ENCODE assay signal across 15 cellular contexts in genomic region chr10:83522456-83522855, GRCh38.
A peak's percentile ranks its signal among the peaks of the same experiment; 100 is the strongest.
DNase-seq lines count a peak whose midpoint lies in the region; ATAC-seq and TF ChIP-seq lines count a peak whose summit lies in the region.
"Had no signal": no experiment of that assay in that cellular context is flagged by ENCODE, and none has a peak within 500 bp of the region (broad histone marks: within the 10 kb centered on the region; RNA-seq: fewer than 3 reads in every experiment).

No MANE protein-coding gene starts in this region.

- H3K36me3 Mint-ChIP-seq in endodermal cell (ENCODE audit: low read depth) = no peaks in the 10 kb centered on the region
- H3K36me3 Mint-ChIP-seq in nephron (ENCODE audit: low read depth) = no peaks in the 10 kb centered on the region
- H3K36me3 Mint-ChIP-seq in type B pancreatic cell = no peaks in the 10 kb centered on the region

- H3K9me3 Mint-ChIP-seq in endodermal cell (peaks cover 11% of the 10 kb centered on the region), nephron (peaks cover 7% of the 10 kb centered on the region), type B pancreatic cell (no peaks in the 10 kb centered on the region)

- H3K27me3 Mint-ChIP-seq in endodermal cell (ENCODE audit: insufficient read depth) = no peaks in the 10 kb centered on the region
- H3K27me3 Mint-ChIP-seq in nephron (ENCODE audit: low read depth) = no peaks in the 10 kb centered on the region
- H3K27me3 Mint-ChIP-seq in type B pancreatic cell = peaks cover 12% of the 10 kb centered on the region

- no peak overlapping the region for H3K27ac Mint-ChIP-seq in endodermal cell
- H3K27ac Mint-ChIP-seq in nephron = peak overlapping the region; percentile 56 to 76 (median 69)
- H3K27ac Mint-ChIP-seq in type B pancreatic cell = peak overlapping the region; percentile 58

- H3K27me3 ChIP-seq in heart left ventricle (peaks cover 0 to 4% (median 0%) of the 10 kb centered on the region in 9 donors), endodermal cell (ENCODE audit: control insufficient read depth, insufficient read depth, low read length, poor library complexity, severe bottlenecking) (no peaks in the 10 kb centered on the region)

- no peak overlapping the region for H3K9ac ChIP-seq in endodermal cell (ENCODE audit: extremely low read depth, low read length, poor library complexity, severe bottlenecking)

- peak overlapping the region in 8 of 12 donors; percentile 8 to 86 (median 54) for H3K27ac ChIP-seq in heart left ventricle
- H3K27ac ChIP-seq in endodermal cell (ENCODE audit: low read depth, low read length) = peak overlapping the region; percentile 76

- H3K4me1 ChIP-seq in heart left ventricle = peaks cover 0 to 9% (median 0%) of the 10 kb centered on the region in 12 donors
- no peaks in the 10 kb centered on the region for H3K4me1 ChIP-seq in endodermal cell (ENCODE audit: control insufficient read depth, insufficient read depth, low read length)

- no peak overlapping the region for H3K4me3 Mint-ChIP-seq in endodermal cell
- no peak overlapping the region for H3K4me3 Mint-ChIP-seq in nephron
- no peak overlapping the region for H3K4me3 Mint-ChIP-seq in type B pancreatic cell

- intact Hi-C loops in heart left ventricle (cut with DNase I) (no loop called here), left ventricle myocardium superior (cut with micrococcal nuclease) (no loop called here)

- no peak for TF ChIP-seq POLR2A in heart left ventricle (IDR thresholded peaks at IDR 0.05)

- TF ChIP-seq CTCF in heart left ventricle (IDR thresholded peaks at IDR 0.05) = no peak
- no peak for TF ChIP-seq CTCF in endodermal cell (conservative IDR thresholded peaks at IDR 0.05)
- TF ChIP-seq CTCF in nephron (IDR thresholded peaks at IDR 0.05; ENCODE audit: unreplicated experiment in 3 of 3) = no peak
- TF ChIP-seq CTCF in type B pancreatic cell (conservative IDR thresholded peaks at IDR 0.05) = no peak
- no peak for TF ChIP-seq CTCF in GM20000 (IDR thresholded peaks at IDR 0.05; ENCODE audit: extremely low read depth, missing control alignments)

- H3K4me3 ChIP-seq in heart left ventricle (no peak overlapping the region), endodermal cell (ENCODE audit: low read length) (no peak overlapping the region)

- ATAC-seq in heart left ventricle (no peak), left ventricle myocardium superior (no peak), GM18861 (IDR thresholded peaks at IDR 0.05; ENCODE audit: unreplicated experiment) (no peak)

- DNase-seq in heart left ventricle (no peak), left ventricle myocardium superior (no peak), endodermal cell (no peak), type B pancreatic cell (ENCODE audit: extremely low spot score, unreplicated experiment) (no peak), GM20000 (ENCODE audit: low spot score) (no peak)
- no peak for DNase-seq in stimulated activated CD4-positive, alpha-beta T cell treated with anti-CD3 and anti-CD28 coated beads, Interleukin-2, amount 100 ng/mL, for 24 hours
- DNase-seq: C1 segment of cervical spinal cord, GDM1, KG1, NCI-H1436, NCI-H2029, NCI-H2171 treated with DMSO at 0.1 percent for 48 hours, OCI-M1 had no signal

- H3K9me3 ChIP-seq in heart left ventricle (peaks cover 0 to 16% (median 10%) of the 10 kb centered on the region in 12 donors), endodermal cell (ENCODE audit: control insufficient read depth, low read length) (peaks cover 2% of the 10 kb centered on the region)

- no peaks in the 10 kb centered on the region for H3K36me3 ChIP-seq in heart left ventricle
- no peaks in the 10 kb centered on the region for H3K36me3 ChIP-seq in endodermal cell (ENCODE audit: control insufficient read depth, insufficient read depth, low read length)

- H3K4me1 Mint-ChIP-seq in endodermal cell (peaks cover 22% of the 10 kb centered on the region), nephron (peaks cover 32% of the 10 kb centered on the region), type B pancreatic cell (ENCODE audit: unreplicated experiment) (peaks cover 21% of the 10 kb centered on the region)
